8 cellular contexts compared by ENCODE assay signal in the genomic region with DNA sequence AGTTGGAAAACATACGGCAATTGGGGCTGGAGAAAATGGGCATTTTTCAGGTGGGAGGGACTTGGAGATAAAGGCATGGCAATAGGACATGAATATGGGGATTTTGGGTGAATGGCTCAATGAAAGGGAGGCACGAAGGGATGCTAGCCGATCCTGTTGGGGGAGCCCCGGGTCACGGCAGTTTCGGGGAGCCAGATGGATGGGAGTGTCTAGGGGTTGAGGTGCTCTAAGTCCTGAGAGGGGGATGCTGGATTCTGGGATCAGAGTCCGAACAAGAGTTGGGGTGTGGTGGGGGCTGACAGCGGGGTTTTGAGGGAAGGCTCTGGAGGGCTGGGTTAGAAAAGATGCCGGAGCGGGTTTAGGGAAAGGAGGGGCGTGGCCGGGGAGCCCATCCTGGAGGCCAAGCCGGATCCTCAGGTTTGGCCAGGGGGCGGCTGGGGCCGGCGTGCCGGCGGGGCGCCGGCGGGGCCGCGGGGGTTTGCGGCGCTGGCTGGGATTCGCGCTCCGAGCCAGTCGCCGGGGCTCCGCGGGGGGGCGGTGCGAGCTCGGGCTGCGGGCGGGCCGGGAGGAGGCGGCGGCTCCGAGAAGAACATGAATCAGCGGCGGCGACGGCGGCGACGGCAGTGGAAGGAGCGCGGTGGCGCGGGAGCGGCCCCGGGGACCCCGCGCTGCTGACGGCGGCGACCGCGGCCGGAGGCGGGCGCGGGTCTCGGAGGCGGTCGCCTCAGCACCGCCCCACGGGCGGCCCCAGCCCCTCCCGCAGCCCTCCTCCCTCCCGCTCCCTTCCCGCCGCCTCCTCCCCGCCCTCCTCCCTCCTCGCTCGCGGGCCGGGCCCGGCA. TPM values are rescaled to one million over a fixed set of nuclear protein-coding genes. Genes with fewer than 3 reads are reported as not detected.
A peak's percentile ranks its signal among the peaks of the same experiment; 100 is the strongest.
DNase-seq lines count a peak whose midpoint lies in the region; ATAC-seq, FAIRE-seq and TF ChIP-seq lines count a peak whose summit lies in the region.

TYRO3 (plus strand) TSS at position 813 of the 839 bp plus-strand sequence. CDS start 46 bp downstream, outside the sequence.

- peaks cover 6% of the 10 kb centered on the region for H4K20me1 ChIP-seq in neural progenitor cell (ENCODE audit: low read depth)

- H3K27me3 Mint-ChIP-seq in neural progenitor cell (ENCODE audit: insufficient read depth, low read depth) = peaks cover 8% of the 10 kb centered on the region
- H3K27me3 Mint-ChIP-seq in stimulated activated naive CD8-positive, alpha-beta T cell treated with anti-CD3 and anti-CD28 coated beads, Interleukin-15, amount 100 ng/mL, for 72 hours = peaks cover 48% of the 10 kb centered on the region

- peak in 1 of 2 experiments; percentile 61 for DNase-seq in A549 (ENCODE audit: low read depth in 1 of 2, low spot score in 1 of 2)
- DNase-seq in RCC 7860 (ENCODE audit: low spot score) = peak; percentile 19
- DNase-seq in activated gamma-delta T cell (lab: John Stamatoyannopoulos, UW) = peak; percentile 69
- DNase-seq in foreskin fibroblast = peak; percentile 44 to 83
- peak; percentile 86 for DNase-seq in neural progenitor cell (ENCODE audit: low spot score)
- peak; percentile 67 for DNase-seq in stimulated activated naive CD8-positive, alpha-beta T cell treated with anti-CD3 and anti-CD28 coated beads, Interleukin-15, amount 100 ng/mL, for 72 hours

- no peak within 1 kb of the TSS for H3K27ac Mint-ChIP-seq in neural progenitor cell
- H3K27ac Mint-ChIP-seq in stimulated activated naive CD8-positive, alpha-beta T cell treated with anti-CD3 and anti-CD28 coated beads, Interleukin-15, amount 100 ng/mL, for 72 hours = peak within 1 kb of the TSS; percentile 78 to 85

- 3% methylated on average over 12 of the region's 81 CpGs for WGBS in A549 (ENCODE audit: missing lambda C conversion rate)

- H3K79me2 ChIP-seq in neural progenitor cell (ENCODE audit: low read depth) = peaks cover 33% of the 10 kb centered on the region

- H3K4me3 ChIP-seq in A549 (peak within 1 kb of the TSS; percentile 82), foreskin fibroblast (ENCODE audit: low read depth in 1 of 2, low read length in 2 of 2) (peak within 1 kb of the TSS; percentile 65 to 69), neural progenitor cell (peak within 1 kb of the TSS; percentile 81)

- peaks cover 50% of the 10 kb centered on the region for H3K4me1 Mint-ChIP-seq in neural progenitor cell
- peaks cover 26% of the 10 kb centered on the region for H3K4me1 Mint-ChIP-seq in stimulated activated naive CD8-positive, alpha-beta T cell treated with anti-CD3 and anti-CD28 coated beads, Interleukin-15, amount 100 ng/mL, for 72 hours

- ATAC-seq in A549 = peak; percentile 32 to 73
- ATAC-seq in GM18867 (IDR thresholded peaks at IDR 0.05; ENCODE audit: unreplicated experiment) = peak; percentile 46
- peak; percentile 62 for ATAC-seq in stimulated activated naive CD8-positive, alpha-beta T cell treated with anti-CD3 and anti-CD28 coated beads, Interleukin-15, amount 100 ng/mL, for 72 hours
- ATAC-seq in GM21528 (IDR thresholded peaks at IDR 0.05; ENCODE audit: low FRiP score, unreplicated experiment) = no peak

- H2AFZ ChIP-seq in neural progenitor cell (replicated peaks) = peak within 1 kb of the TSS; percentile 17

- no peaks in the 10 kb centered on the region for H3K27me3 ChIP-seq in neural progenitor cell

- H3K4me2 ChIP-seq in A549 (peak within 1 kb of the TSS; percentile 92), neural progenitor cell (peak within 1 kb of the TSS; percentile 99)

- H3K36me3 ChIP-seq in neural progenitor cell = no peaks in the 10 kb centered on the region

- POLR2A ChIA-PET in A549 (lab: Yijun Ruan, JAX) = interaction anchor here (1.6 kb wide), 1 partner anchor 14 kb away, joined by 15 read pairs; the partner anchor contains the start of gene RPAP1

- no peak for TF ChIP-seq CTCF in A549 (IDR thresholded peaks at IDR 0.05)
- no peak for TF ChIP-seq CTCF in foreskin fibroblast (IDR thresholded peaks at IDR 0.05; ENCODE audit: low read depth, low read length)
- TF ChIP-seq CTCF in neural progenitor cell (IDR thresholded peaks at IDR 0.05) = no peak

- H3F3A ChIP-seq in neural progenitor cell (ENCODE audit: low read depth) = peaks cover 49% of the 10 kb centered on the region

- H3K9ac ChIP-seq in neural progenitor cell = peak within 1 kb of the TSS; percentile 46

- H3K9me3 Mint-ChIP-seq in neural progenitor cell = no peaks in the 10 kb centered on the region
- no peaks in the 10 kb centered on the region for H3K9me3 Mint-ChIP-seq in stimulated activated naive CD8-positive, alpha-beta T cell treated with anti-CD3 and anti-CD28 coated beads, Interleukin-15, amount 100 ng/mL, for 72 hours

- no peaks in the 10 kb centered on the region for H3K9me3 ChIP-seq in A549
- no peaks in the 10 kb centered on the region for H3K9me3 ChIP-seq in neural progenitor cell (ENCODE audit: low read depth)

- peaks cover 2% of the 10 kb centered on the region for H3K36me3 Mint-ChIP-seq in neural progenitor cell

- H3K4me3 Mint-ChIP-seq in neural progenitor cell = peak within 1 kb of the TSS; percentile 88
- peak within 1 kb of the TSS; percentile 87 to 97 for H3K4me3 Mint-ChIP-seq in stimulated activated naive CD8-positive, alpha-beta T cell treated with anti-CD3 and anti-CD28 coated beads, Interleukin-15, amount 100 ng/mL, for 72 hours

- H3K4me1 ChIP-seq in A549 = peaks cover 10% of the 10 kb centered on the region; the same call in 2 of the 3 replicates
- peaks cover 41% of the 10 kb centered on the region for H3K4me1 ChIP-seq in neural progenitor cell

- H3K27ac ChIP-seq in A549 (peak within 1 kb of the TSS; percentile 81 to 98), neural progenitor cell (peak within 1 kb of the TSS; percentile 15)

- FAIRE-seq in A549 (lab: Jason Lieb, UNC) (no peak), RCC 7860 (lab: Jason Lieb, UNC) (no peak)

- CTCF ChIA-PET in A549 (lab: Yijun Ruan, JAX) = interaction anchor here (0.5 to 3.1 kb wide), 12 partner anchors 11 to 346 kb away, joined by 3 to 17 read pairs (median 4); partner anchors contain the start of gene MGA

- TF ChIP-seq EP300 in A549 (IDR thresholded peaks at IDR 0.05) = no peak

- no peak; the same call in 1 of the 2 replicates for TF ChIP-seq POLR2A in A549 (IDR thresholded peaks at IDR 0.05; ENCODE audit: low read length)

- no peak; a peak in 1 of 5 replicates for TF ChIP-seq RAD21 in A549 (conservative IDR thresholded peaks at IDR 0.05 in 1 of 2, IDR thresholded peaks at IDR 0.05 in 1 of 2)

TF ChIP-seq in A549, 52 proteins besides CTCF, POLR2A, EP300 and RAD21:
- 0 out of 2 replicates have a peak, but pooled peaks have one; percentile 26 for TF ChIP-seq MYC (IDR thresholded peaks at IDR 0.05; ENCODE audit: borderline replicate concordance, low read length)
- no peak for TF ChIP-seq MAZ (IDR thresholded peaks at IDR 0.05; ENCODE audit: borderline replicate concordance, low read depth, low read length)
TF ChIP-seq in A549: peak in this region for 1.

RNA-seq across cellular contexts. Expression of gene TYRO3, which starts in this region (rescaled TPM):
- 8.1 and 11.8 TPM in 2 replicates for polyA plus RNA-seq in A549 (2011; rRNA removed)
- 8.8 and 12.4 TPM in 2 replicates for polyA plus RNA-seq in A549 (2012; cell fraction: cytosol; rRNA removed)
- polyA plus RNA-seq in A549 (2012; cell fraction: nucleus; rRNA removed) = 13.0 and 16.9 TPM in 2 replicates
- 7.2 to 7.9 TPM (median 7.6 TPM) in 3 replicates for polyA plus RNA-seq in A549 (2017; fragmentation: RNase III; extraction: RNeasy Plus Mini Kit Qiagen cat#74134 plus additional on column Dnase treatment)
- polyA minus RNA-seq in A549 (2011; rRNA and poly(A)+ RNA removed) = 26.5 and 27.9 TPM in 2 replicates
- total RNA-seq in neural progenitor cell (ENCODE audit: low replicate concordance) = 59.1 and 116 TPM in 2 replicates
